ENCODE assay signal across 14 cellular contexts in genomic region chr14:24224618-24225071, GRCh38. TPM values are rescaled to one million over a fixed set of nuclear protein-coding genes. Genes with fewer than 3 reads are reported as not detected.
DNase-seq lines count a peak whose midpoint lies in the region; ATAC-seq and TF ChIP-seq lines count a peak whose summit lies in the region.
"Had no signal": no experiment of that assay in that cellular context is flagged by ENCODE, and none has a peak within 500 bp of the region (broad histone marks: within the 10 kb centered on the region; RNA-seq: fewer than 3 reads in every experiment).

No MANE protein-coding gene starts in this region.

- H3K4me3 ChIP-seq in fibroblast of pulmonary artery (replicated peaks; ENCODE audit: low read depth, low read length): no peak overlapping the region
- H3K4me3 ChIP-seq in sigmoid colon: no peak overlapping the region

- H3K27me3 ChIP-seq in sigmoid colon: no peaks in the 10 kb centered on the region

- peaks cover 17% of the 10 kb centered on the region for H3K36me3 Mint-ChIP-seq in activated CD4-positive, alpha-beta T cell treated with anti-CD3 and anti-CD28 coated beads for 36 hours (ENCODE audit: low read depth)
- peaks cover 5% of the 10 kb centered on the region for H3K36me3 Mint-ChIP-seq in T-helper 17 cell (ENCODE audit: low read depth)

- H3K27ac Mint-ChIP-seq in activated CD4-positive, alpha-beta T cell treated with anti-CD3 and anti-CD28 coated beads for 36 hours: peak overlapping the region; percentile 9
- H3K27ac Mint-ChIP-seq in T-helper 17 cell: peak overlapping the region; percentile 34
- H3K27ac Mint-ChIP-seq: activated CD4-positive, alpha-beta T cell treated with anti-CD3 and anti-CD28 coated beads, Interleukin-2, amount 10 ng/mL, durations not matched to agents 24 days and 14 days; activated naive CD8-positive, alpha-beta T cell treated with anti-CD3 and anti-CD28 coated beads, Interleukin-2, amount 10 ng/mL, durations not matched to agents 7 days and 5 days had no signal

- H3K36me3 ChIP-seq in sigmoid colon: peaks cover 0 to 21% (median 3%) of the 10 kb centered on the region in 4 donors

- H3K27ac ChIP-seq in sigmoid colon: peak overlapping the region in 1 of 4 donors; percentile 21

- H3K9me3 Mint-ChIP-seq in activated CD4-positive, alpha-beta T cell treated with anti-CD3 and anti-CD28 coated beads for 36 hours (ENCODE audit: low read depth): no peaks in the 10 kb centered on the region
- H3K9me3 Mint-ChIP-seq: activated CD4-positive, alpha-beta T cell treated with anti-CD3 and anti-CD28 coated beads, Interleukin-2, amount 10 ng/mL, durations not matched to agents 24 days and 14 days; activated naive CD8-positive, alpha-beta T cell treated with anti-CD3 and anti-CD28 coated beads, Interleukin-2, amount 10 ng/mL, durations not matched to agents 7 days and 5 days; immature natural killer cell had no signal

- H3K9me3 ChIP-seq in T-helper 17 cell (ENCODE audit: control insufficient read depth, low read length, poor library complexity, severe bottlenecking) (no peaks in the 10 kb centered on the region), sigmoid colon (no peaks in the 10 kb centered on the region)

- intact Hi-C loops in activated CD4-positive, alpha-beta T cell treated with anti-CD3 and anti-CD28 coated beads for 36 hours (cut with DNase I, micrococcal nuclease): no loop called here
- intact Hi-C loops in sigmoid colon (cut with DNase I): no loop called here

- POLR2A ChIA-PET in activated CD4-positive, alpha-beta T cell treated with anti-CD3 and anti-CD28 coated beads for 36 hours (lab: Charles Lee): no interaction called here

- TF ChIP-seq POLR2A in sigmoid colon (IDR thresholded peaks at IDR 0.05): no peak

- H3K4me1 Mint-ChIP-seq in activated CD4-positive, alpha-beta T cell treated with anti-CD3 and anti-CD28 coated beads for 36 hours: peaks cover 21% of the 10 kb centered on the region
- peaks cover 15% of the 10 kb centered on the region for H3K4me1 Mint-ChIP-seq in T-helper 17 cell

- 91 to 94% methylated on average over 7 of the region's 7 CpGs for WGBS in sigmoid colon, 2 donors

- H3K4me1 ChIP-seq in sigmoid colon: no peaks in the 10 kb centered on the region

- DNase-seq in activated CD4-positive, alpha-beta T cell treated with anti-CD3 and anti-CD28 coated beads for 36 hours: no peak
- no peak for DNase-seq in activated CD4-positive, alpha-beta T cell treated with anti-CD3 and anti-CD28 coated beads, Interleukin-2, amount 50 U/mL, for 1 hour
- DNase-seq in T-helper 17 cell (no peak), fibroblast of pulmonary artery (ENCODE audit: low read depth) (peak; percentile 97), sigmoid colon (peak; percentile 27), NCI-H1048 (lab: John Stamatoyannopoulos, UW) (no peak), NK-92 (lab: John Stamatoyannopoulos, UW; ENCODE audit: unreplicated experiment) (no peak), UCSD-AML1 (lab: John Stamatoyannopoulos, UW; ENCODE audit: unreplicated experiment) (no peak)
- DNase-seq: 8988T; activated CD4-positive, alpha-beta T cell treated with anti-CD3 and anti-CD28 coated beads, Interleukin-2, amount 10 ng/mL, durations not matched to agents 24 days and 14 days; activated naive CD8-positive, alpha-beta T cell treated with anti-CD3 and anti-CD28 coated beads, Interleukin-2, amount 10 ng/mL, durations not matched to agents 7 days and 5 days; DMS153; immature natural killer cell; NCI-H524 had no signal

- TF ChIP-seq CTCF in fibroblast of pulmonary artery (IDR thresholded peaks at IDR 0.05; ENCODE audit: low read length, missing control alignments) (no peak), sigmoid colon (IDR thresholded peaks at IDR 0.05) (no peak)

- CTCF ChIA-PET in activated CD4-positive, alpha-beta T cell treated with anti-CD3 and anti-CD28 coated beads for 36 hours (lab: Charles Lee): interaction anchor here (1.3 to 2.2 kb wide), 6 partner anchors 9 to 207 kb away, joined by 3 to 8 read pairs (median 4); partner anchors contain the start of genes GMPR2, LTB4R, MDP1 and TINF2

- ATAC-seq in activated CD4-positive, alpha-beta T cell treated with anti-CD3 and anti-CD28 coated beads for 36 hours: no peak
- ATAC-seq in T-helper 17 cell: no peak

- no peak for TF ChIP-seq EP300 in sigmoid colon (IDR thresholded peaks at IDR 0.05)

- no peaks in the 10 kb centered on the region for H3K27me3 Mint-ChIP-seq in activated CD4-positive, alpha-beta T cell treated with anti-CD3 and anti-CD28 coated beads for 36 hours
- no peaks in the 10 kb centered on the region for H3K27me3 Mint-ChIP-seq in T-helper 17 cell
- H3K27me3 Mint-ChIP-seq: activated CD4-positive, alpha-beta T cell treated with anti-CD3 and anti-CD28 coated beads, Interleukin-2, amount 10 ng/mL, durations not matched to agents 24 days and 14 days; activated naive CD8-positive, alpha-beta T cell treated with anti-CD3 and anti-CD28 coated beads, Interleukin-2, amount 10 ng/mL, durations not matched to agents 7 days and 5 days had no signal

- H3K4me3 Mint-ChIP-seq in activated CD4-positive, alpha-beta T cell treated with anti-CD3 and anti-CD28 coated beads for 36 hours: no peak overlapping the region
- H3K4me3 Mint-ChIP-seq in T-helper 17 cell: no peak overlapping the region
- H3K4me3 Mint-ChIP-seq: activated CD4-positive, alpha-beta T cell treated with anti-CD3 and anti-CD28 coated beads, Interleukin-2, amount 10 ng/mL, durations not matched to agents 24 days and 14 days; activated naive CD8-positive, alpha-beta T cell treated with anti-CD3 and anti-CD28 coated beads, Interleukin-2, amount 10 ng/mL, durations not matched to agents 7 days and 5 days; immature natural killer cell had no signal

RNA-seq across cellular contexts. Expression of gene NEDD8, which starts 7.5 kb away (rescaled TPM):
- 100 to 1,000 TPM; 187 to 217 TPM for total RNA-seq in activated CD4-positive, alpha-beta T cell treated with anti-CD3 and anti-CD28 coated beads for 36 hours
- 10 to 100 TPM; 90.0 to 99.5 TPM for total RNA-seq in T-helper 17 cell
- total RNA-seq in sigmoid colon: 100 to 1,000 TPM; 104 to 217 (median 189) TPM
- 100 to 1,000 TPM; 204 to 243 (median 221) TPM for polyA plus RNA-seq in sigmoid colon

RNA-seq across cellular contexts. Expression of gene GMPR2, which starts 8.1 kb away (rescaled TPM):
- total RNA-seq in activated CD4-positive, alpha-beta T cell treated with anti-CD3 and anti-CD28 coated beads for 36 hours: 10 to 100 TPM; 56.7 to 59.6 TPM
- total RNA-seq in T-helper 17 cell: 10 to 100 TPM; 37.0 to 44.0 TPM
- total RNA-seq in sigmoid colon: 10 to 100 TPM; 44.3 to 63.9 (median 48.3) TPM
- 10 to 100 TPM; 56.5 to 97.1 (median 58.9) TPM for polyA plus RNA-seq in sigmoid colon

RNA-seq across cellular contexts. Expression of gene MDP1, which starts 8.8 kb away (rescaled TPM):
- total RNA-seq in activated CD4-positive, alpha-beta T cell treated with anti-CD3 and anti-CD28 coated beads for 36 hours: 10 to 100 TPM in 1 of 2 experiments, 1 to 10 TPM in 1; 4.5 to 11.7 TPM
- 1 to 10 TPM; 4.0 to 5.9 TPM for total RNA-seq in T-helper 17 cell
- 10 to 100 TPM; 22.4 to 31.7 (median 26.5) TPM for total RNA-seq in sigmoid colon
- polyA plus RNA-seq in sigmoid colon: 10 to 100 TPM; 15.1 to 34.2 (median 28.8) TPM

RNA-seq across cellular contexts. Expression of gene CHMP4A, which starts 11.4 kb away (rescaled TPM):
- 10 to 100 TPM; 48.8 to 73.0 TPM for total RNA-seq in activated CD4-positive, alpha-beta T cell treated with anti-CD3 and anti-CD28 coated beads for 36 hours
- 10 to 100 TPM; 69.9 to 77.2 TPM for total RNA-seq in T-helper 17 cell
- 100 to 1,000 TPM in 2 of 4 donors, 10 to 100 TPM in 2; 65.6 to 149 (median 102) TPM for total RNA-seq in sigmoid colon
- 100 to 1,000 TPM in 2 of 3 donors, 10 to 100 TPM in 1; 81.6 to 116 (median 109) TPM for polyA plus RNA-seq in sigmoid colon

RNA-seq across cellular contexts. Expression of gene TINF2, which starts 17.8 kb away (rescaled TPM):
- 100 to 1,000 TPM in 1 of 2 experiments, 10 to 100 TPM in 1; 87.4 to 108 TPM for total RNA-seq in activated CD4-positive, alpha-beta T cell treated with anti-CD3 and anti-CD28 coated beads for 36 hours
- total RNA-seq in T-helper 17 cell: 100 to 1,000 TPM; 106 to 107 TPM
- 10 to 100 TPM; 36.6 to 55.3 (median 50.1) TPM for total RNA-seq in sigmoid colon
- 10 to 100 TPM; 41.4 to 54.1 (median 43.5) TPM for polyA plus RNA-seq in sigmoid colon

Comparison
In these comparisons a context has a peak if more than half of its experiments do, and no peak if none do; other contexts are left out.
1. DNase-seq: peak in fibroblast of pulmonary artery (single experiment) and sigmoid colon (single experiment); none in activated CD4-positive, alpha-beta T cell treated with anti-CD3 and anti-CD28 coated beads for 36 hours (single experiment), activated CD4-positive, alpha-beta T cell treated with anti-CD3 and anti-CD28 coated beads, Interleukin-2, amount 50 U/mL, for 1 hour (single experiment), T-helper 17 cell (0 of 3), NCI-H1048 (single experiment), NK-92 (single experiment) and UCSD-AML1 (single experiment).